Comparison of ENCODE assay signal across 8 cellular contexts in genomic region chr1:150567717-150568561, GRCh38. TPM values are rescaled to one million over a fixed set of nuclear protein-coding genes. Genes with fewer than 3 reads are reported as not detected.
DNase-seq lines count a peak whose midpoint lies in the region; ATAC-seq and TF ChIP-seq lines count a peak whose summit lies in the region.

No MANE protein-coding gene starts in this region.

- H3K9me2 ChIP-seq in SU-DHL-6 (replicated peaks; ENCODE audit: insufficient read depth, low read length) = no peaks in the 10 kb centered on the region

- DNase-seq in AG10803 (ENCODE audit: low read depth) (peak; percentile 99), cerebellar cortex (ENCODE audit: low spot score) (peak; percentile 92), kidney epithelial cell (ENCODE audit: low read depth) (peak; percentile 97), smooth muscle cell of the brain vasculature (ENCODE audit: low read depth, low spot score) (peak; percentile 96), AML-193 (lab: John Stamatoyannopoulos, UW) (no peak)

- peaks cover 25% of the 10 kb centered on the region; the same call in 1 of the 2 replicates for H3K79me2 ChIP-seq in SU-DHL-6 (ENCODE audit: insufficient read depth, low read length)

- TF ChIP-seq CTCF in AG10803 (conservative IDR thresholded peaks at IDR 0.05; ENCODE audit: low read length) = no peak
- TF ChIP-seq CTCF in SU-DHL-6 (IDR thresholded peaks at IDR 0.05; ENCODE audit: insufficient read depth, low read length, poor library complexity, severe bottlenecking) = no peak
- no peak for TF ChIP-seq CTCF in kidney epithelial cell (IDR thresholded peaks at IDR 0.05; ENCODE audit: insufficient read depth, low read length, poor library complexity, severe bottlenecking)

- peaks cover 54% of the 10 kb centered on the region for H3K4me1 ChIP-seq in HUES64 (ENCODE audit: insufficient read depth, low read length)

- ATAC-seq in GM18867 (IDR thresholded peaks at IDR 0.05; ENCODE audit: unreplicated experiment) = peak; percentile 15

- H3K36me3 ChIP-seq in HUES64 (ENCODE audit: insufficient read depth, low read length) (peaks cover 22% of the 10 kb centered on the region), SU-DHL-6 (ENCODE audit: low read length) (peaks cover 6% of the 10 kb centered on the region), kidney epithelial cell (ENCODE audit: control insufficient read depth, insufficient read depth, low read length) (no peaks in the 10 kb centered on the region)

- peak overlapping the region; percentile 97 for H3K4me2 ChIP-seq in SU-DHL-6 (ENCODE audit: low read depth, low read length, poor library complexity, severe bottlenecking)

- peak overlapping the region; percentile 95 for H3K27ac ChIP-seq in HUES64 (ENCODE audit: low read depth, low read length)
- H3K27ac ChIP-seq in SU-DHL-6 (ENCODE audit: low read depth, low read length) = peak overlapping the region; percentile 99

- H3K4me3 ChIP-seq in AG10803 (ENCODE audit: low read length) (peak overlapping the region; percentile 45), HUES64 (ENCODE audit: low read length) (peak overlapping the region; percentile 41), SU-DHL-6 (ENCODE audit: insufficient read depth, low read length, poor library complexity, severe bottlenecking) (peak overlapping the region; percentile 32), kidney epithelial cell (ENCODE audit: low read depth, low read length) (no peak overlapping the region)

- H3K27me3 ChIP-seq in HUES64 (ENCODE audit: insufficient read depth, low read length) (no peaks in the 10 kb centered on the region), SU-DHL-6 (ENCODE audit: low read length) (no peaks in the 10 kb centered on the region), kidney epithelial cell (ENCODE audit: control insufficient read depth, insufficient read depth, low read length) (no peaks in the 10 kb centered on the region)

- no peaks in the 10 kb centered on the region for H3K9me3 ChIP-seq in HUES64 (ENCODE audit: insufficient read depth, low read depth, low read length)
- no peaks in the 10 kb centered on the region for H3K9me3 ChIP-seq in SU-DHL-6 (ENCODE audit: insufficient read depth, low read length)

- no peak overlapping the region for H2AFZ ChIP-seq in SU-DHL-6 (ENCODE audit: low read depth, low read length, severe bottlenecking)

- H3F3A ChIP-seq in SU-DHL-6 (ENCODE audit: insufficient read depth) = peaks cover 86% of the 10 kb centered on the region

- WGBS in HUES64 = 5% methylated on average over 10 of the region's 10 CpGs

- H4K20me1 ChIP-seq in SU-DHL-6 (ENCODE audit: low read depth, low read length) = 0 out of 2 replicates have a peak, but pooled peaks cover under 1% of the 10 kb centered on the region

- peak overlapping the region; percentile 75 for H3K9ac ChIP-seq in HUES64 (ENCODE audit: low read depth, low read length)
- H3K9ac ChIP-seq in SU-DHL-6 (ENCODE audit: low read length) = peak overlapping the region; percentile 43

RNA-seq across cellular contexts. Expression of gene MCL1, which starts 11.5 kb away (rescaled TPM):
- 126 TPM for polyA plus RNA-seq in HUES64 (2013, experiment 1 of 2)
- 126 TPM for polyA plus RNA-seq in HUES64 (2013, experiment 2 of 2)
- 206 and 222 TPM in 2 replicates for total RNA-seq in kidney epithelial cell

RNA-seq across cellular contexts. Expression of gene ADAMTSL4, which starts 18.7 kb away (rescaled TPM):
- 1.1 TPM for polyA plus RNA-seq in HUES64 (2013, experiment 1 of 2)
- 1.5 TPM for polyA plus RNA-seq in HUES64 (2013, experiment 2 of 2)
- total RNA-seq in kidney epithelial cell = 0.46 and 1.7 TPM in 2 replicates

RNA-seq across cellular contexts. Expression of gene FALEC, which starts 52.4 kb away (rescaled TPM):
- polyA plus RNA-seq in HUES64 (2013, experiment 1 of 2) = not detected
- polyA plus RNA-seq in HUES64 (2013, experiment 2 of 2) = not detected
- not detected in 2 replicates for total RNA-seq in kidney epithelial cell

Comparison
In these comparisons a context has a peak if more than half of its experiments do, and no peak if none do; other contexts are left out.
1. DNase-seq: peak in AG10803 (single experiment), cerebellar cortex (single experiment), kidney epithelial cell (single experiment) and smooth muscle cell of the brain vasculature (single experiment); none in AML-193 (0 of 2).